Comparison of ENCODE assay signal across 16 cellular contexts in genomic region chr2:66522591-66523379, GRCh38.
"Had no signal": no experiment of that assay in that cellular context is flagged by ENCODE, and none has a peak within 500 bp of the region (broad histone marks: within the 10 kb centered on the region; RNA-seq: fewer than 3 reads in every experiment).

No MANE protein-coding gene starts in this region.

- H3K4me3 ChIP-seq: esophagus squamous epithelium, heart left ventricle, left lung, prostate gland, upper lobe of left lung had no signal

- H3K36me3 ChIP-seq: heart left ventricle, left lung, prostate gland had no signal

- ATAC-seq: activated T-helper 17 cell treated with anti-CD3 and anti-CD28 coated beads, Interleukin-2, amount 50 U/mL, for 72 hours; foreskin keratinocyte; heart left ventricle; left lung; sciatic nerve had no signal

- H3K27ac ChIP-seq: esophagus squamous epithelium, foreskin keratinocyte, left lung, prostate gland had no signal

- FAIRE-seq: colon had no signal

- H3K9me3 ChIP-seq: esophagus squamous epithelium, heart left ventricle, left lung, prostate gland, upper lobe of left lung had no signal

- DNase-seq: activated B cell treated with CpG ODN at 0.5 μM for 24 hours; activated CD4-positive, alpha-beta T cell treated with anti-CD3 and anti-CD28 coated beads, Interleukin-2, amount 10 ng/mL, durations not matched to agents 24 days and 14 days; activated CD8-positive, alpha-beta memory T cell treated with anti-CD3 and anti-CD28 coated beads for 24 hours; activated naive CD4-positive, alpha-beta T cell treated with anti-CD3 and anti-CD28 coated beads for 36 hours; activated T-cell treated with anti-CD3 and anti-CD28 coated beads for 4 hours; esophagus squamous epithelium; foreskin keratinocyte; heart left ventricle; left lung; stimulated activated CD4-positive, alpha-beta T cell treated with anti-CD3 and anti-CD28 coated beads, Interleukin-12 subunit alpha, Interleukin-12 subunit beta, amount 100 ng/mL, for 4 hours; stimulated activated naive CD4-positive, alpha-beta T cell; upper lobe of left lung had no signal

- H3K27me3 ChIP-seq: esophagus squamous epithelium, foreskin keratinocyte, heart left ventricle, left lung, upper lobe of left lung had no signal

- H3K4me1 ChIP-seq: foreskin keratinocyte, prostate gland had no signal
